Comparison of ENCODE assay signal across 33 cellular contexts in genomic region chr7:16471933-16472332, GRCh38. TPM values are rescaled to one million over a fixed set of nuclear protein-coding genes. Genes with fewer than 3 reads are reported as not detected.
DNase-seq lines count a peak whose midpoint lies in the region; TF ChIP-seq lines count a peak whose summit lies in the region.
"Had no signal": no experiment of that assay in that cellular context is flagged by ENCODE, and none has a peak within 500 bp of the region (broad histone marks: within the 10 kb centered on the region; RNA-seq: fewer than 3 reads in every experiment).

No MANE protein-coding gene starts in this region.

- H3K4me1 ChIP-seq in BE2C (no peaks in the 10 kb centered on the region), Loucy (ENCODE audit: insufficient read depth, low read length, poor library complexity, severe bottlenecking) (no peaks in the 10 kb centered on the region), tibial nerve (no peaks in the 10 kb centered on the region)
- H3K4me1 ChIP-seq: heart left ventricle, lower lobe of right lung had no signal

- no peaks in the 10 kb centered on the region for H3K9me3 ChIP-seq in BE2C
- H3K9me3 ChIP-seq in Loucy (ENCODE audit: insufficient read depth, low read depth, low read length) = no peaks in the 10 kb centered on the region
- H3K9me3 ChIP-seq in tibial nerve = no peaks in the 10 kb centered on the region
- H3K9me3 ChIP-seq: heart left ventricle, lower lobe of right lung, ovary had no signal

- no peaks in the 10 kb centered on the region for H3K9me3 Mint-ChIP-seq in neural crest cell
- H3K9me3 Mint-ChIP-seq in activated naive CD8-positive, alpha-beta T cell treated with anti-CD3 and anti-CD28 coated beads for 36 hours = no peaks in the 10 kb centered on the region
- H3K9me3 Mint-ChIP-seq: activated naive CD8-positive, alpha-beta T cell treated with anti-CD3 and anti-CD28 coated beads, Interleukin-2, amount 10 ng/mL, durations not matched to agents 7 days and 5 days; activated T-helper 2 cell treated with anti-CD3 and anti-CD28 coated beads, Interferon-gamma antibody, Interleukin-2, Interleukin-4, amounts not matched to agents 10 μg/mL and 5 μg/mL and 100 μg/mL, durations not matched to agents 14 hours and 24 hours and 36 hours; CD4-positive, alpha-beta T cell; GM23338; IgD-negative memory B cell; nephron progenitor cell; stimulated activated effector memory CD8-positive, alpha-beta T cell treated with anti-CD3 and anti-CD28 coated beads, Interleukin-12 subunit alpha, Interleukin-12 subunit beta, amount 100 ng/mL, for 72 hours had no signal

- no peak for TF ChIP-seq POLR2A in tibial nerve (IDR thresholded peaks at IDR 0.05)

- H3K4me3 ChIP-seq in BE2C (ENCODE audit: low read depth, low read length) (no peak overlapping the region), Loucy (ENCODE audit: low read length, poor library complexity, severe bottlenecking) (no peak overlapping the region), dorsolateral prefrontal cortex (peak overlapping the region in 4 of 59 donors; percentile 14 to 33 (median 23)), tibial nerve (no peak overlapping the region)
- H3K4me3 ChIP-seq: GM23338, heart left ventricle, lower lobe of right lung, ovary had no signal

- no peaks in the 10 kb centered on the region for H3K36me3 ChIP-seq in BE2C
- no peaks in the 10 kb centered on the region for H3K36me3 ChIP-seq in Loucy (ENCODE audit: insufficient read depth, low read length)
- no peaks in the 10 kb centered on the region for H3K36me3 ChIP-seq in tibial nerve
- H3K36me3 ChIP-seq: heart left ventricle, lower lobe of right lung, ovary had no signal

- peaks cover 14% of the 10 kb centered on the region for H3K4me1 Mint-ChIP-seq in neural crest cell
- no peaks in the 10 kb centered on the region for H3K4me1 Mint-ChIP-seq in activated naive CD8-positive, alpha-beta T cell treated with anti-CD3 and anti-CD28 coated beads for 36 hours
- H3K4me1 Mint-ChIP-seq: activated CD4-positive, alpha-beta T cell treated with anti-CD3 and anti-CD28 coated beads for 36 hours; activated naive CD8-positive, alpha-beta T cell treated with anti-CD3 and anti-CD28 coated beads, Interleukin-2, amount 10 ng/mL, durations not matched to agents 7 days and 5 days; GM23338; IgD-negative memory B cell; nephron progenitor cell; stimulated activated effector memory CD8-positive, alpha-beta T cell treated with anti-CD3 and anti-CD28 coated beads, Interleukin-12 subunit alpha, Interleukin-12 subunit beta, amount 100 ng/mL, for 72 hours had no signal

- H3K36me3 Mint-ChIP-seq in neural crest cell (ENCODE audit: low read depth) = no peaks in the 10 kb centered on the region
- no peaks in the 10 kb centered on the region for H3K36me3 Mint-ChIP-seq in activated naive CD8-positive, alpha-beta T cell treated with anti-CD3 and anti-CD28 coated beads for 36 hours
- H3K36me3 Mint-ChIP-seq: activated naive CD8-positive, alpha-beta T cell treated with anti-CD3 and anti-CD28 coated beads, Interleukin-2, amount 10 ng/mL, durations not matched to agents 7 days and 5 days; IgD-negative memory B cell; stimulated activated effector memory CD8-positive, alpha-beta T cell treated with anti-CD3 and anti-CD28 coated beads, Interleukin-12 subunit alpha, Interleukin-12 subunit beta, amount 100 ng/mL, for 72 hours had no signal

- no peaks in the 10 kb centered on the region for H4K20me1 ChIP-seq in Loucy (ENCODE audit: insufficient read depth, low read length, poor library complexity, severe bottlenecking)

- H3K4me2 ChIP-seq in Loucy (ENCODE audit: low read depth, low read length, poor library complexity, severe bottlenecking) = no peak overlapping the region
- H3K4me2 ChIP-seq: GM23338 had no signal

- H3K9me2 ChIP-seq in Loucy (replicated peaks; ENCODE audit: low read depth, low read length) = no peaks in the 10 kb centered on the region

- H3K27me3 ChIP-seq in BE2C (no peaks in the 10 kb centered on the region), Loucy (ENCODE audit: insufficient read depth, low read length, poor library complexity, severe bottlenecking) (no peaks in the 10 kb centered on the region), dorsolateral prefrontal cortex (no peaks in the 10 kb centered on the region), tibial nerve (no peaks in the 10 kb centered on the region)
- H3K27me3 ChIP-seq: heart left ventricle, ovary had no signal

- DNase-seq in BE2C = no peak
- no peak for DNase-seq in dorsolateral prefrontal cortex
- no peak for DNase-seq in neural crest cell (ENCODE audit: low read depth, low spot score)
- no peak for DNase-seq in tibial nerve (ENCODE audit: low spot score in 2 of 2)
- no peak for DNase-seq in GF-D8 (lab: John Stamatoyannopoulos, UW)
- DNase-seq in activated naive CD8-positive, alpha-beta T cell treated with anti-CD3 and anti-CD28 coated beads for 36 hours = no peak
- DNase-seq in activated gamma-delta T cell (lab: John Stamatoyannopoulos, UW) = no peak
- DNase-seq: activated CD4-positive, alpha-beta T cell treated with anti-CD3 and anti-CD28 coated beads for 36 hours; activated CD8-positive, alpha-beta T cell treated with anti-CD3 and anti-CD28 coated beads, Interleukin-2, amount 10 ng/mL, durations not matched to agents 7 days and 5 days; activated naive CD8-positive, alpha-beta T cell treated with anti-CD3 and anti-CD28 coated beads, Interleukin-2, amount 10 ng/mL, durations not matched to agents 7 days and 5 days; CD4-positive, alpha-beta T cell; cerebellar nuclear complex; EL; heart left ventricle; kidney glomerular epithelial cell; lower lobe of right lung; NCI-H1105 treated with DMSO at 0.1 percent for 48 hours; NCI-H1930; NCI-H524 treated with DMSO at 0.1 percent for 48 hours; nephron progenitor cell; ovary; right cardiac atrium; stimulated activated CD4-positive, alpha-beta T cell treated with anti-CD3 and anti-CD28 coated beads, Interleukin-12 subunit alpha, Interleukin-12 subunit beta, amount 100 ng/mL, for 4 hours; stimulated activated CD4-positive, alpha-beta T cell treated with anti-CD3 and anti-CD28 coated beads, Interleukin-4, amount 100 ng/mL, for 24 hours; T-helper 2 cell had no signal

- H3F3A ChIP-seq in Loucy (ENCODE audit: low read depth) = no peaks in the 10 kb centered on the region

- no peaks in the 10 kb centered on the region for H3K79me2 ChIP-seq in Loucy (ENCODE audit: insufficient read depth, low read length)

- no peak overlapping the region for H2AFZ ChIP-seq in Loucy (ENCODE audit: low read length)

- H3K27ac ChIP-seq in dorsolateral prefrontal cortex (peak overlapping the region in 1 of 59 donors; percentile 17), tibial nerve (peak overlapping the region in 1 of 4 donors; percentile 36)
- H3K27ac ChIP-seq: heart left ventricle, lower lobe of right lung, ovary had no signal

- no peak overlapping the region for H3K9ac ChIP-seq in Loucy (ENCODE audit: low read depth, low read length, poor library complexity, severe bottlenecking)

- H3K27ac Mint-ChIP-seq in neural crest cell (ENCODE audit: unreplicated experiment) = peak overlapping the region; percentile 88
- no peak overlapping the region for H3K27ac Mint-ChIP-seq in activated naive CD8-positive, alpha-beta T cell treated with anti-CD3 and anti-CD28 coated beads for 36 hours
- H3K27ac Mint-ChIP-seq: activated CD4-positive, alpha-beta T cell treated with anti-CD3 and anti-CD28 coated beads for 36 hours; activated CD8-positive, alpha-beta T cell treated with anti-CD3 and anti-CD28 coated beads, Interleukin-2, amount 10 ng/mL, durations not matched to agents 7 days and 5 days; activated naive CD8-positive, alpha-beta T cell treated with anti-CD3 and anti-CD28 coated beads, Interleukin-2, amount 10 ng/mL, durations not matched to agents 7 days and 5 days; activated T-helper 2 cell treated with anti-CD3 and anti-CD28 coated beads, Interferon-gamma antibody, Interleukin-2, Interleukin-4, amounts not matched to agents 10 μg/mL and 5 μg/mL and 100 μg/mL, durations not matched to agents 14 hours and 24 hours and 36 hours; CD4-positive, alpha-beta T cell; GM23338; IgD-negative memory B cell; nephron progenitor cell; stimulated activated effector memory CD8-positive, alpha-beta T cell treated with anti-CD3 and anti-CD28 coated beads, Interleukin-12 subunit alpha, Interleukin-12 subunit beta, amount 100 ng/mL, for 72 hours had no signal

- no peak for TF ChIP-seq EP300 in tibial nerve (IDR thresholded peaks at IDR 0.05)

- H3K4me3 Mint-ChIP-seq in neural crest cell = no peak overlapping the region
- H3K4me3 Mint-ChIP-seq in activated naive CD8-positive, alpha-beta T cell treated with anti-CD3 and anti-CD28 coated beads for 36 hours = no peak overlapping the region
- H3K4me3 Mint-ChIP-seq: activated CD4-positive, alpha-beta T cell treated with anti-CD3 and anti-CD28 coated beads for 36 hours; activated CD8-positive, alpha-beta T cell treated with anti-CD3 and anti-CD28 coated beads, Interleukin-2, amount 10 ng/mL, durations not matched to agents 7 days and 5 days; activated naive CD8-positive, alpha-beta T cell treated with anti-CD3 and anti-CD28 coated beads, Interleukin-2, amount 10 ng/mL, durations not matched to agents 7 days and 5 days; CD4-positive, alpha-beta T cell; GM23338; IgD-negative memory B cell; nephron progenitor cell; stimulated activated effector memory CD8-positive, alpha-beta T cell treated with anti-CD3 and anti-CD28 coated beads, Interleukin-12 subunit alpha, Interleukin-12 subunit beta, amount 100 ng/mL, for 72 hours had no signal

- intact Hi-C loops in dorsolateral prefrontal cortex (cut with DNase I) = no loop called here

- H3K27me3 Mint-ChIP-seq in neural crest cell (ENCODE audit: low read depth) = no peaks in the 10 kb centered on the region
- H3K27me3 Mint-ChIP-seq in activated naive CD8-positive, alpha-beta T cell treated with anti-CD3 and anti-CD28 coated beads for 36 hours = no peaks in the 10 kb centered on the region

- TF ChIP-seq CTCF in BE2C (IDR thresholded peaks at IDR 0.05; ENCODE audit: low read depth, low read length) (peak; percentile 10; the same call in 1 of the 2 replicates), Loucy (conservative IDR thresholded peaks at IDR 0.05; ENCODE audit: low read length) (0 out of 2 replicates have a peak, but pooled peaks have one; percentile 25), dorsolateral prefrontal cortex (IDR thresholded peaks at IDR 0.05 in 54 of 56, conservative IDR thresholded peaks at IDR 0.05 in 2 of 56; ENCODE audit: low read depth in 1 of 56, partially characterized antibody in 56 of 56) (peak in 33 of 56 donors; percentile 9 to 53 (median 29)), neural crest cell (conservative IDR thresholded peaks at IDR 0.05) (no peak), tibial nerve (IDR thresholded peaks at IDR 0.05) (peak in 1 of 5 experiments; percentile 13)

- 41 to 53% methylated on average over 4 of the region's 4 CpGs for WGBS in tibial nerve, 2 donors

RNA-seq across cellular contexts. Expression of gene SOSTDC1, which starts 6.4 kb away (rescaled TPM):
- polyA plus RNA-seq in BE2C (2012; ENCODE audit: insufficient read depth, insufficient read length, low read depth) = 4.6 TPM
- total RNA-seq in dorsolateral prefrontal cortex (10 to 100 TPM in 36 of 120 experiments, 1 to 10 TPM in 84; 1.9 to 20.4 (median 8.7) TPM), neural crest cell (1.2 and 1.4 TPM in 2 replicates), tibial nerve (1 to 10 TPM in 2 of 4 donors, under 1 TPM in 2; 0.39 to 2.4 (median 1.5) TPM)
- not detected for total RNA-seq in activated naive CD8-positive, alpha-beta T cell treated with anti-CD3 and anti-CD28 coated beads for 36 hours
- total RNA-seq: activated CD4-positive, alpha-beta T cell treated with anti-CD3 and anti-CD28 coated beads for 36 hours; activated CD8-positive, alpha-beta T cell treated with anti-CD3 and anti-CD28 coated beads, Interleukin-2, amount 10 ng/mL, durations not matched to agents 7 days and 5 days; activated naive CD8-positive, alpha-beta T cell treated with anti-CD3 and anti-CD28 coated beads, Interleukin-2, amount 10 ng/mL, durations not matched to agents 7 days and 5 days; activated T-helper 2 cell treated with anti-CD3 and anti-CD28 coated beads, Interferon-gamma antibody, Interleukin-2, Interleukin-4, amounts not matched to agents 10 μg/mL and 5 μg/mL and 100 μg/mL, durations not matched to agents 14 hours and 24 hours and 36 hours; CD4-positive, alpha-beta T cell; ureter had no signal
- polyA plus RNA-seq: IgD-negative memory B cell had no signal

RNA-seq across cellular contexts. Expression of gene CRPPA, which starts 50.6 kb away (rescaled TPM):
- polyA plus RNA-seq in BE2C (2012; ENCODE audit: insufficient read depth, insufficient read length, low read depth) = 2.8 TPM
- total RNA-seq in dorsolateral prefrontal cortex (10 to 100 TPM; 10.1 to 24.6 (median 16.6) TPM), neural crest cell (4.0 and 4.8 TPM in 2 replicates), tibial nerve (1 to 10 TPM; 3.9 to 6.3 (median 4.2) TPM)
- 1 to 10 TPM; 1.7 to 1.9 TPM for total RNA-seq in activated naive CD8-positive, alpha-beta T cell treated with anti-CD3 and anti-CD28 coated beads for 36 hours

RNA-seq across cellular contexts. Expression of gene LRRC72, which starts 54.7 kb away (rescaled TPM):
- not detected for polyA plus RNA-seq in BE2C (2012; ENCODE audit: insufficient read depth, insufficient read length, low read depth)
- total RNA-seq in dorsolateral prefrontal cortex (not detected), neural crest cell (not detected in 2 replicates), tibial nerve (not detected)
- not detected for total RNA-seq in activated naive CD8-positive, alpha-beta T cell treated with anti-CD3 and anti-CD28 coated beads for 36 hours
- total RNA-seq: activated CD4-positive, alpha-beta T cell treated with anti-CD3 and anti-CD28 coated beads for 36 hours; activated CD8-positive, alpha-beta T cell treated with anti-CD3 and anti-CD28 coated beads, Interleukin-2, amount 10 ng/mL, durations not matched to agents 7 days and 5 days; activated naive CD8-positive, alpha-beta T cell treated with anti-CD3 and anti-CD28 coated beads, Interleukin-2, amount 10 ng/mL, durations not matched to agents 7 days and 5 days; activated T-helper 2 cell treated with anti-CD3 and anti-CD28 coated beads, Interferon-gamma antibody, Interleukin-2, Interleukin-4, amounts not matched to agents 10 μg/mL and 5 μg/mL and 100 μg/mL, durations not matched to agents 14 hours and 24 hours and 36 hours; astrocyte; CD4-positive, alpha-beta T cell; GM23338; heart left ventricle; lower lobe of right lung; mucosa of gallbladder; ovary; right cardiac atrium; ureter had no signal
- polyA plus RNA-seq: GM23338, heart left ventricle, IgD-negative memory B cell, ovary, right cardiac atrium had no signal
